1 cellular context compared by ENCODE assay signal in genomic region chr19:43620061-43621001, GRCh38.
A peak's percentile ranks its signal among the peaks of the same experiment; 100 is the strongest.
TF ChIP-seq lines count a peak whose summit lies in the region.

No MANE protein-coding gene starts in this region.

TF ChIP-seq in HepG2, 621 proteins besides CTCF, POLR2A, EP300 and RAD21 (continues in another document):
- TF ChIP-seq SNAPC2 (CRISPR knock-in tag; IDR thresholded peaks at IDR 0.05) (no peak), ATF1 (CRISPR knock-in tag; IDR thresholded peaks at IDR 0.05) (no peak), FOXO4 (CRISPR knock-in tag; conservative IDR thresholded peaks at IDR 0.05) (0 out of 2 replicates have a peak, but pooled peaks have one; percentile 73), GTF2F1 (IDR thresholded peaks at IDR 0.05; ENCODE audit: low read length) (no peak), NFYC (CRISPR knock-in tag; IDR thresholded peaks at IDR 0.05) (no peak), ZBTB33 (CRISPR knock-in tag; IDR thresholded peaks at IDR 0.05) (peak; percentile 80), SIN3A (IDR thresholded peaks at IDR 0.05; ENCODE audit: borderline replicate concordance, low read depth, low read length) (peak; percentile 13; the same call in 1 of the 2 replicates), EEA1 (CRISPR knock-in tag; IDR thresholded peaks at IDR 0.05; ENCODE audit: borderline replicate concordance) (0 out of 2 replicates have a peak, but pooled peaks have one; percentile 4), DMTF1 (CRISPR knock-in tag; IDR thresholded peaks at IDR 0.05) (no peak), TCF7L2 (IDR thresholded peaks at IDR 0.05; ENCODE audit: low read depth, low read length) (no peak), SRSF9 (IDR thresholded peaks at IDR 0.05; ENCODE audit: borderline replicate concordance, insufficient read depth, low read depth, low read length, poor library complexity, severe bottlenecking) (no peak), ZBTB4 (CRISPR knock-in tag; IDR thresholded peaks at IDR 0.05; ENCODE audit: borderline replicate concordance) (peak; percentile 78; the same call in 1 of the 2 replicates), JUN (CRISPR knock-in tag; IDR thresholded peaks at IDR 0.05) (no peak), MTF2 (CRISPR knock-in tag; IDR thresholded peaks at IDR 0.05; ENCODE audit: borderline replicate concordance) (peak; percentile 19; the same call in 1 of the 2 replicates), ZNF577 (CRISPR knock-in tag; IDR thresholded peaks at IDR 0.05; ENCODE audit: borderline replicate concordance, low read depth) (no peak), ZHX2 (IDR thresholded peaks at IDR 0.05; ENCODE audit: low read depth) (no peak), ZHX2 (CRISPR knock-in tag; IDR thresholded peaks at IDR 0.05; ENCODE audit: borderline replicate concordance) (no peak), PRDM10 (CRISPR knock-in tag; IDR thresholded peaks at IDR 0.05; ENCODE audit: low read depth) (no peak), BRF2 (CRISPR knock-in tag; IDR thresholded peaks at IDR 0.05) (no peak), ZFP1 (CRISPR knock-in tag; IDR thresholded peaks at IDR 0.05) (no peak), DZIP1 (CRISPR knock-in tag; IDR thresholded peaks at IDR 0.05) (0 out of 2 replicates have a peak, but pooled peaks have one; percentile 9), ZNF33A (CRISPR knock-in tag; IDR thresholded peaks at IDR 0.05; ENCODE audit: borderline replicate concordance) (no peak), PITX1 (CRISPR knock-in tag; IDR thresholded peaks at IDR 0.05) (no peak; the same call in 1 of the 2 replicates), NAIF1 (CRISPR knock-in tag; IDR thresholded peaks at IDR 0.05; ENCODE audit: borderline replicate concordance) (no peak), ZMYM2 (CRISPR knock-in tag; IDR thresholded peaks at IDR 0.05) (0 out of 2 replicates have a peak, but pooled peaks have one; percentile 8), SIX4 (CRISPR knock-in tag; IDR thresholded peaks at IDR 0.05) (peak; percentile 11; the same call in 1 of the 2 replicates), NONO (IDR thresholded peaks at IDR 0.05) (no peak), NONO (CRISPR knock-in tag; conservative IDR thresholded peaks at IDR 0.05) (no peak), ZBTB20 (CRISPR knock-in tag; IDR thresholded peaks at IDR 0.05; ENCODE audit: borderline replicate concordance, low read depth) (0 out of 2 replicates have a peak, but pooled peaks have one; percentile 8), IRF2 (CRISPR knock-in tag; IDR thresholded peaks at IDR 0.05) (0 out of 2 replicates have a peak, but pooled peaks have one; percentile 5), ZNF30 (CRISPR knock-in tag; IDR thresholded peaks at IDR 0.05) (0 out of 2 replicates have a peak, but pooled peaks have one; percentile 33), MAZ (IDR thresholded peaks at IDR 0.05; ENCODE audit: borderline replicate concordance, low read depth, low read length) (no peak), MAZ (CRISPR knock-in tag; IDR thresholded peaks at IDR 0.05; ENCODE audit: low read depth) (no peak), ZNF589 (CRISPR knock-in tag; conservative IDR thresholded peaks at IDR 0.05) (no peak), ZNF619 (CRISPR knock-in tag; IDR thresholded peaks at IDR 0.05) (0 out of 2 replicates have a peak, but pooled peaks have one; percentile 7)
